ENCODE assay signal across 9 cellular contexts in the genomic region with DNA sequence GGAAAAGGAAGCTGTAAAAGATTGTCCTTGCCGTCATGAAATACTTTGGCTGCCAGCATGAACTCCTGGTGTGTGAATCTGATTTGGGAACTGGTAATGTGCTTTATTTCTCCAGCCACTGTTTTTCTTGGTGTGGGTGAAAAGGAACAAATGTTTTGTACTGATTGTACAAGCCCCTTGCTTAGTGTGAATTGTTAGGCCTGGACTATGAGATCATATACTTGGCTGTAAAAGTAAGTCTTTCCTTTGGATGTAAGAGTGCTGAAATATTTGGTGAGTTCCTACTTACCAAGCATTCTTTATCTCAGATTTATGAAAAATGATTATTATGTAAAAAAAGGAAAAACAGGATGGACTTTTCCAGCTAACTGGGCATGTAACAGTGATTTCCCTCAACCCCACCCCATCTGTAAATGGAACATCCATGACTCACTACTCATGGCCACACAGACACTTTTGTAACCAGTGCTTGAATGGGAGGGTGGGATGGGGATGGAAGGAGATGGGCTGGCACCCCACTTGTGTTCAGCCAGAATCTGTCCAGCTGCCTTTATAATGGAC. TPM values are rescaled to one million over a fixed set of nuclear protein-coding genes. Genes with fewer than 3 reads are reported as not detected.
A peak's percentile ranks its signal among the peaks of the same experiment; 100 is the strongest.
DNase-seq lines count a peak whose midpoint lies in the region; ATAC-seq and TF ChIP-seq lines count a peak whose summit lies in the region.
"Had no signal": no experiment of that assay in that cellular context is flagged by ENCODE, and none has a peak within 500 bp of the region (broad histone marks: within the 10 kb centered on the region; RNA-seq: fewer than 3 reads in every experiment).

No MANE protein-coding gene starts in this region.

- H2AFZ ChIP-seq in IMR-90 (replicated peaks; ENCODE audit: low read length, poor library complexity) = peak overlapping the region; percentile 3

- no peak for TF ChIP-seq RAD21 in IMR-90 (IDR thresholded peaks at IDR 0.05; ENCODE audit: low read length)

- WGBS in IMR-90 (ENCODE audit: extremely low coverage in 2 of 2, insufficient read length in 1 of 2), 2 experiments = 20% methylated on average over 1 of the region's 1 CpG; no CpG with 5 or more reads in 1 of the 2 experiments

- H3K9me1 ChIP-seq in IMR-90 (ENCODE audit: insufficient read depth, low read length) = peaks cover 15% of the 10 kb centered on the region

- no peak overlapping the region for H2AK5ac ChIP-seq in IMR-90 (ENCODE audit: low read depth, low read length)

- peak overlapping the region; percentile 81 for H2BK20ac ChIP-seq in IMR-90 (ENCODE audit: low read depth, low read length)

- H3K14ac ChIP-seq in IMR-90 (replicated peaks; ENCODE audit: low read depth, low read length) = peak overlapping the region; percentile 95

- H4K8ac ChIP-seq in IMR-90 (ENCODE audit: low read depth in 2 of 2, low read length in 2 of 2) = peak overlapping the region; percentile 28 to 70; a peak in 3 of 4 replicates

- H3K27ac ChIP-seq in IMR-90 (ENCODE audit: insufficient read depth, low read length) (peak overlapping the region; percentile 5; the same call in 1 of the 2 replicates), colonic mucosa (peak overlapping the region; percentile 10), substantia nigra (ENCODE audit: low read depth, low read length, poor library complexity, severe bottlenecking) (peak overlapping the region; percentile 79)
- H3K27ac ChIP-seq: cardiac muscle cell had no signal

- H2BK15ac ChIP-seq in IMR-90 (ENCODE audit: low read depth, low read length) = peak overlapping the region; percentile 21; the same call in 2 of the 3 replicates

- H3K9ac ChIP-seq in IMR-90 (ENCODE audit: low read depth, low read length) (peak overlapping the region; percentile 35; the same call in 1 of the 2 replicates), colonic mucosa (ENCODE audit: low read depth in 2 of 2, low read length in 2 of 2) (peak overlapping the region in 1 of 2 donors; percentile 29)

- peaks cover 52% of the 10 kb centered on the region for H3K4me1 Mint-ChIP-seq in T-helper 2 cell treated with Interferon-gamma antibody and Interleukin-4, amounts not matched to agents 5 μg/mL and 100 μg/mL, for 36 hours (ENCODE audit: low read depth)

- H3K23ac ChIP-seq in IMR-90 (ENCODE audit: low read depth, low read length) = peak overlapping the region; percentile 64

- peak; percentile 76 for ATAC-seq in IMR-90 (ENCODE audit: low read depth)
- peak; percentile 44 for ATAC-seq in left colon
- ATAC-seq in GM18873 (IDR thresholded peaks at IDR 0.05; ENCODE audit: low FRiP score, unreplicated experiment) = no peak
- no peak for ATAC-seq in HG03196 (IDR thresholded peaks at IDR 0.05; ENCODE audit: unreplicated experiment)

- peak overlapping the region; percentile 42; the same call in 1 of the 2 replicates for H3K18ac ChIP-seq in IMR-90 (ENCODE audit: low read depth, low read length)

- H3K79me1 ChIP-seq in IMR-90 (ENCODE audit: low read depth in 1 of 2, low read length in 2 of 2) = peaks cover 25 to 67% of the 10 kb centered on the region in 2 experiments

- H3K9me3 Mint-ChIP-seq in T-helper 2 cell treated with Interferon-gamma antibody and Interleukin-4, amounts not matched to agents 5 μg/mL and 100 μg/mL, for 36 hours = no peaks in the 10 kb centered on the region

- H2BK120ac ChIP-seq in IMR-90 (ENCODE audit: low read depth, low read length) = peak overlapping the region; percentile 43

- no peaks in the 10 kb centered on the region for H3K9me3 ChIP-seq in IMR-90 (ENCODE audit: control insufficient read depth, insufficient read depth, low read length)
- no peaks in the 10 kb centered on the region for H3K9me3 ChIP-seq in colonic mucosa

- H3K4me2 ChIP-seq in IMR-90 (ENCODE audit: low read depth, low read length) = peak overlapping the region; percentile 64; the same call in 1 of the 2 replicates

- in situ Hi-C loops in IMR-90 (cut with MboI; ENCODE audit: low sequenced_read_pairs) = no loop called here

- no peak for TF ChIP-seq CTCF in IMR-90 (conservative IDR thresholded peaks at IDR 0.05; ENCODE audit: low read depth, low read length)
- no peak for TF ChIP-seq CTCF in colonic mucosa (IDR thresholded peaks at IDR 0.05)

- no peak overlapping the region for H3K4me3 Mint-ChIP-seq in T-helper 2 cell treated with Interferon-gamma antibody and Interleukin-4, amounts not matched to agents 5 μg/mL and 100 μg/mL, for 36 hours

- no peak overlapping the region for H3K4me3 ChIP-seq in IMR-90 (ENCODE audit: insufficient read depth, low read depth, low read length)
- H3K4me3 ChIP-seq in colonic mucosa = no peak overlapping the region
- H3K4me3 ChIP-seq: cardiac muscle cell had no signal

- H4K20me1 ChIP-seq in IMR-90 (ENCODE audit: insufficient read depth, low read length) = no peaks in the 10 kb centered on the region

- DNase-seq in IMR-90 = peak; percentile 68
- DNase-seq in colonic mucosa = peak; percentile 56
- DNase-seq in left colon = no peak
- DNase-seq in substantia nigra (lab: John Stamatoyannopoulos, UW) = peak in 36 of 49 donors; percentile 1 to 67 (median 31)
- DNase-seq in T-helper 2 cell treated with Interferon-gamma antibody and Interleukin-4, amounts not matched to agents 5 μg/mL and 100 μg/mL, for 36 hours (ENCODE audit: low spot score) = no peak
- no peak for DNase-seq in mesenteric fat pad (ENCODE audit: low spot score)

- no peaks in the 10 kb centered on the region for H3K36me3 ChIP-seq in IMR-90 (ENCODE audit: control insufficient read depth, insufficient read depth, low read length)
- H3K36me3 ChIP-seq in colonic mucosa = no peaks in the 10 kb centered on the region
- H3K36me3 ChIP-seq: cardiac muscle cell had no signal

- peaks cover 3% of the 10 kb centered on the region for H3K36me3 Mint-ChIP-seq in T-helper 2 cell treated with Interferon-gamma antibody and Interleukin-4, amounts not matched to agents 5 μg/mL and 100 μg/mL, for 36 hours (ENCODE audit: low read depth)

- POLR2A ChIA-PET in IMR-90 (lab: Charles Lee; ENCODE audit: unreplicated experiment) = no interaction called here

- peak overlapping the region; percentile 50 for H4K91ac ChIP-seq in IMR-90 (ENCODE audit: insufficient read depth, low read depth, low read length)

- TF ChIP-seq POLR2A in IMR-90 (IDR thresholded peaks at IDR 0.05; ENCODE audit: low read depth, low read length) = no peak

- BruUV-seq in IMR-90 (replicated peaks; lab: Mats Ljungman, UMichigan) = no TSS peak

- H3K4ac ChIP-seq in IMR-90 (ENCODE audit: low read depth, low read length) = peak overlapping the region; percentile 61

- peak overlapping the region; percentile 93 for H2BK5ac ChIP-seq in IMR-90 (ENCODE audit: low read depth, low read length, poor library complexity, severe bottlenecking)

- dilution Hi-C loops in IMR-90 (cut with HindIII; ENCODE audit: low sequenced_read_pairs, unreplicated experiment) = no loop called here

- peak overlapping the region; percentile 40; the same call in 1 of the 2 replicates for H3K56ac ChIP-seq in IMR-90 (ENCODE audit: extremely low read depth, insufficient read depth, low read length)

- intact Hi-C loops in IMR-90 (cut with micrococcal nuclease) = no loop called here
- intact Hi-C loops in colonic mucosa (cut with DNase I) = loop anchor here (5.0 kb wide), 1 partner anchor 47 kb away; no protein-coding TSS in a partner anchor
- intact Hi-C loops in left colon (cut with DNase I, micrococcal nuclease) = no loop called here

- no peak overlapping the region for H3K27ac Mint-ChIP-seq in T-helper 2 cell treated with Interferon-gamma antibody and Interleukin-4, amounts not matched to agents 5 μg/mL and 100 μg/mL, for 36 hours

- H3K27me3 Mint-ChIP-seq in T-helper 2 cell treated with Interferon-gamma antibody and Interleukin-4, amounts not matched to agents 5 μg/mL and 100 μg/mL, for 36 hours (ENCODE audit: low read depth) = no peaks in the 10 kb centered on the region

- peak overlapping the region; percentile 68; the same call in 1 of the 2 replicates for H4K5ac ChIP-seq in IMR-90 (ENCODE audit: low read depth, low read length)

- H2AK9ac ChIP-seq in IMR-90 (replicated peaks; ENCODE audit: low read depth, low read length, poor library complexity) = peak overlapping the region; percentile 8

- H3K4me1 ChIP-seq in IMR-90 (ENCODE audit: control insufficient read depth, insufficient read depth, low read length) = peaks cover 15% of the 10 kb centered on the region
- peaks cover 17% of the 10 kb centered on the region for H3K4me1 ChIP-seq in colonic mucosa

- H3K27me3 ChIP-seq in IMR-90 (ENCODE audit: control insufficient read depth, insufficient read depth, low read length) (no peaks in the 10 kb centered on the region), colonic mucosa (no peaks in the 10 kb centered on the region)
- H3K27me3 ChIP-seq: cardiac muscle cell had no signal

- CTCF ChIA-PET in IMR-90 (lab: Yijun Ruan, JAX) = interaction anchor here (1.5 kb wide), 1 partner anchor 45 kb away, joined by 6 read pairs; no protein-coding TSS in a partner anchor

TF ChIP-seq in IMR-90, 13 proteins besides CTCF, POLR2A, EP300 and RAD21:
- TF ChIP-seq SMC3 (IDR thresholded peaks at IDR 0.05; ENCODE audit: low read depth, low read length) = no peak
- 0 out of 2 replicates have a peak, but pooled peaks have one; percentile 10 for TF ChIP-seq CEBPB (IDR thresholded peaks at IDR 0.05; ENCODE audit: low read depth, low read length)
TF ChIP-seq in IMR-90: peak in this region for 1.

RNA-seq across cellular contexts. Expression of a gene that starts 6.3 kb away (rescaled TPM):
- total RNA-seq in IMR-90 (2012; rRNA removed) (22.2 and 24.6 TPM in 2 replicates), colonic mucosa (10 to 100 TPM; 56.2 to 89.6 TPM), left colon (10 to 100 TPM; 69.0 TPM), mesenteric fat pad (57.2 TPM)
- 3.9 and 4.7 TPM in 2 replicates for polyA plus RNA-seq in IMR-90 (2012; rRNA removed)
- 1.6 and 2.5 TPM in 2 replicates for polyA plus RNA-seq in IMR-90 (2012; cell fraction: cytosol; rRNA removed)
- 1.7 and 5.1 TPM in 2 replicates for polyA plus RNA-seq in IMR-90 (2012; cell fraction: nucleus; rRNA removed; ENCODE audit: low replicate concordance)

RNA-seq across cellular contexts. Expression of a gene that starts 52.0 kb away (rescaled TPM):
- 11.8 and 22.8 TPM in 2 replicates for total RNA-seq in IMR-90 (2012; rRNA removed)
- polyA plus RNA-seq in IMR-90 (2012; rRNA removed) = 17.1 and 21.1 TPM in 2 replicates
- polyA plus RNA-seq in IMR-90 (2012; cell fraction: cytosol; rRNA removed) = 4.3 and 5.0 TPM in 2 replicates
- polyA plus RNA-seq in IMR-90 (2012; cell fraction: nucleus; rRNA removed; ENCODE audit: low replicate concordance) = 2.7 and 8.2 TPM in 2 replicates
- 10 to 100 TPM; 20.3 to 48.5 TPM for total RNA-seq in colonic mucosa
- 10 to 100 TPM; 16.4 to 19.7 TPM for total RNA-seq in left colon
- total RNA-seq in mesenteric fat pad = 19.6 TPM

Comparison
In these comparisons a context has a peak if more than half of its experiments do, and no peak if none do; other contexts are left out.
1. ATAC-seq: peak in IMR-90 (single experiment) and left colon (single experiment); none in GM18873 (single experiment) and HG03196 (single experiment).
2. DNase-seq: peak in IMR-90 (single experiment), colonic mucosa (single experiment) and substantia nigra (36 of 49); none in left colon (0 of 2), T-helper 2 cell treated with Interferon-gamma antibody and Interleukin-4, amounts not matched to agents 5 μg/mL and 100 μg/mL, for 36 hours (single experiment) and mesenteric fat pad (single experiment).
3. H3K27ac ChIP-seq: peak in every context shown above with its lines; median percentile 79 in substantia nigra; 10 in colonic mucosa; 5 in IMR-90.